8 cellular contexts compared by ENCODE assay signal in genomic region chr16:30894540-30895368, GRCh38. TPM values are rescaled to one million over a fixed set of nuclear protein-coding genes. Genes with fewer than 3 reads are reported as not detected.
A peak's percentile ranks its signal among the peaks of the same experiment; 100 is the strongest.
DNase-seq lines count a peak whose midpoint lies in the region; ATAC-seq and TF ChIP-seq lines count a peak whose summit lies in the region.

No MANE protein-coding gene starts in this region.

- H3K9me3 ChIP-seq in right atrium auricular region (no peaks in the 10 kb centered on the region), breast epithelium (no peaks in the 10 kb centered on the region)

- no peak for TF ChIP-seq POLR2A in breast epithelium (IDR thresholded peaks at IDR 0.05)

- peaks cover 0 to 45% of the 10 kb centered on the region in 2 donors for H3K4me1 ChIP-seq in right atrium auricular region
- peaks cover 0 to 3% of the 10 kb centered on the region in 2 donors for H3K4me1 ChIP-seq in breast epithelium

- H3K4me3 ChIP-seq in right atrium auricular region = peak overlapping the region; percentile 72 to 84
- peak overlapping the region; percentile 79 to 82 (median 81) for H3K4me3 ChIP-seq in breast epithelium

- peaks cover 9% of the 10 kb centered on the region for H3K36me3 ChIP-seq in right atrium auricular region
- H3K36me3 ChIP-seq in breast epithelium = no peaks in the 10 kb centered on the region

- ATAC-seq in HG02623 (IDR thresholded peaks at IDR 0.05; ENCODE audit: unreplicated experiment) = no peak
- no peak for ATAC-seq in HG03354 (IDR thresholded peaks at IDR 0.05; ENCODE audit: poor library complexity, severe bottlenecking, unreplicated experiment)
- ATAC-seq in HG03521 (IDR thresholded peaks at IDR 0.05; ENCODE audit: unreplicated experiment) = no peak

- TF ChIP-seq CTCF in right atrium auricular region (IDR thresholded peaks at IDR 0.05) = no peak
- no peak for TF ChIP-seq CTCF in breast epithelium (IDR thresholded peaks at IDR 0.05)

- intact Hi-C loops in cardiac septum (cut with DNase I) (loop anchor here (5.0 kb wide), 1 partner anchor 107 kb away; the partner anchor contains the start of gene ZNF629), breast epithelium (cut with DNase I; ENCODE audit: low total_unique reads) (no loop called here)

- H3K27me3 ChIP-seq in right atrium auricular region (no peaks in the 10 kb centered on the region), breast epithelium (no peaks in the 10 kb centered on the region)

- H3K27ac ChIP-seq in right atrium auricular region = peak overlapping the region; percentile 83 to 99
- peak overlapping the region; percentile 98 to 99 for H3K27ac ChIP-seq in breast epithelium

- DNase-seq in right atrium auricular region (ENCODE audit: low spot score) (no peak), cardiac septum (ENCODE audit: low spot score) (no peak), breast epithelium (ENCODE audit: low spot score in 2 of 2) (no peak), middle frontal gyrus (ENCODE audit: extremely low spot score, low spot score) (peak; percentile 56), SW480 (ENCODE audit: low spot score) (no peak)

RNA-seq across cellular contexts. Expression of gene BCL7C, which starts 0.9 kb away (rescaled TPM):
- 10 to 100 TPM; 21.1 to 35.1 TPM for total RNA-seq in right atrium auricular region
- 27.6 TPM for total RNA-seq in cardiac septum
- 10 to 100 TPM; 29.4 to 47.2 (median 36.2) TPM for total RNA-seq in breast epithelium

RNA-seq across cellular contexts. Expression of gene CTF1, which starts 1.7 kb away (rescaled TPM):
- total RNA-seq in right atrium auricular region (1 to 10 TPM; 6.5 to 7.6 TPM), cardiac septum (17.7 TPM), breast epithelium (1 to 10 TPM; 2.6 to 4.5 (median 3.4) TPM)

RNA-seq across cellular contexts. Expression of gene FBXL19, which starts 28.6 kb away (rescaled TPM):
- total RNA-seq in right atrium auricular region (1 to 10 TPM; 5.7 to 7.9 TPM), cardiac septum (8.0 TPM), breast epithelium (10 to 100 TPM in 1 of 3 donors, 1 to 10 TPM in 2; 4.5 to 12.7 (median 9.2) TPM)

RNA-seq across cellular contexts. Expression of gene ORAI3, which starts 54.1 kb away (rescaled TPM):
- total RNA-seq in right atrium auricular region (10 to 100 TPM; 22.4 to 23.0 TPM), cardiac septum (9.5 TPM), breast epithelium (10 to 100 TPM; 20.0 to 40.5 (median 25.9) TPM)
